Comparison of ENCODE assay signal across 9 cellular contexts in genomic region chr17:17570207-17570797, GRCh38. TPM values are rescaled to one million over a fixed set of nuclear protein-coding genes. Genes with fewer than 3 reads are reported as not detected.
DNase-seq lines count a peak whose midpoint lies in the region; ATAC-seq, FAIRE-seq and TF ChIP-seq lines count a peak whose summit lies in the region.
"Had no signal": no experiment of that assay in that cellular context is flagged by ENCODE, and none has a peak within 500 bp of the region (broad histone marks: within the 10 kb centered on the region; RNA-seq: fewer than 3 reads in every experiment).

No MANE protein-coding gene starts in this region.

- TF ChIP-seq RAD21 in neural cell (conservative IDR thresholded peaks at IDR 0.05) = peak; percentile 78

- H4K20me1 ChIP-seq in neural cell (ENCODE audit: insufficient read depth) = no peaks in the 10 kb centered on the region

- TF ChIP-seq CTCF in GM12874 (IDR thresholded peaks at IDR 0.05; ENCODE audit: insufficient read depth, low read depth, low read length) (0 out of 2 replicates have a peak, but pooled peaks have one; percentile 20), neural cell (IDR thresholded peaks at IDR 0.05; ENCODE audit: poor library complexity, severe bottlenecking) (peak; percentile 68)

- no peaks in the 10 kb centered on the region for H3K9me2 ChIP-seq in neural cell (ENCODE audit: insufficient read depth, low read length)

- no peaks in the 10 kb centered on the region for H3K79me2 ChIP-seq in neural cell (replicated peaks; ENCODE audit: insufficient read depth, low read length)

- peaks cover 43 to 46% of the 10 kb centered on the region in 2 donors for H3K4me1 ChIP-seq in duodenal mucosa (ENCODE audit: control insufficient read depth in 1 of 2, insufficient read depth in 2 of 2, low read length in 2 of 2)

- H3K27me3 ChIP-seq in duodenal mucosa (ENCODE audit: control insufficient read depth in 1 of 2, insufficient read depth in 2 of 2, low read length in 2 of 2) = no peaks in the 10 kb centered on the region
- H3K27me3 ChIP-seq in neural cell (ENCODE audit: insufficient read depth, low read depth, low read length) = no peaks in the 10 kb centered on the region

- H3K9me3 ChIP-seq in duodenal mucosa (ENCODE audit: control insufficient read depth in 1 of 2, low read length in 2 of 2) = no peaks in the 10 kb centered on the region
- no peaks in the 10 kb centered on the region for H3K9me3 ChIP-seq in neural cell (ENCODE audit: low read length)

- DNase-seq in NCI-H524 (lab: John Stamatoyannopoulos, UW) (peak; percentile 75 to 91), GM12892 (ENCODE audit: insufficient read length) (no peak), NCI-H2107 treated with DMSO at 0.1 percent for 48 hours (lab: John Stamatoyannopoulos, UW; ENCODE audit: unreplicated experiment) (no peak)

- H3K36me3 ChIP-seq in duodenal mucosa (ENCODE audit: control insufficient read depth in 1 of 2, insufficient read depth in 2 of 2, low read length in 2 of 2) = no peaks in the 10 kb centered on the region
- no peaks in the 10 kb centered on the region for H3K36me3 ChIP-seq in neural cell (ENCODE audit: insufficient read depth, low read length)

- no peak overlapping the region for H3K4me2 ChIP-seq in neural cell (ENCODE audit: low read length)
- H3K4me2 ChIP-seq: KMS-11 had no signal

- H3F3A ChIP-seq in neural cell (ENCODE audit: insufficient read depth, low read length, poor library complexity, severe bottlenecking) = no peaks in the 10 kb centered on the region

- no peak overlapping the region for H2AFZ ChIP-seq in neural cell (ENCODE audit: low read depth, low read length)

- no peak for TF ChIP-seq EP300 in neural cell (conservative IDR thresholded peaks at IDR 0.05; ENCODE audit: poor library complexity, severe bottlenecking)

- TF ChIP-seq POLR2A in GM12892 (IDR thresholded peaks at IDR 0.05; ENCODE audit: low read depth, low read length) = no peak

- ATAC-seq in HG03175 (IDR thresholded peaks at IDR 0.05; ENCODE audit: unreplicated experiment) (no peak), HG03139 (IDR thresholded peaks at IDR 0.05; ENCODE audit: unreplicated experiment) (no peak)

- H3K4me3 ChIP-seq in duodenal mucosa (ENCODE audit: low read depth in 1 of 2, low read length in 2 of 2) (no peak overlapping the region), neural cell (ENCODE audit: low read length) (no peak overlapping the region)

- FAIRE-seq in GM12892 (lab: Jason Lieb, UNC) = no peak

- H3K27ac ChIP-seq in duodenal mucosa (ENCODE audit: low read depth, low read length) (no peak overlapping the region), neural cell (ENCODE audit: low read length) (no peak overlapping the region)
- H3K27ac ChIP-seq: KMS-11 had no signal

- H3K9ac ChIP-seq in duodenal mucosa (ENCODE audit: low read depth in 1 of 2, low read length in 2 of 2) (peak overlapping the region; percentile 0 to 20), neural cell (ENCODE audit: low read length) (no peak overlapping the region)
- H3K9ac ChIP-seq: KMS-11 had no signal

TF ChIP-seq in neural cell, 6 proteins besides CTCF, POLR2A, EP300 and RAD21:
- TF ChIP-seq SMC3 (conservative IDR thresholded peaks at IDR 0.05; ENCODE audit: poor library complexity) (peak; percentile 79), EZH2 (IDR thresholded peaks at IDR 0.05; ENCODE audit: borderline replicate concordance, insufficient read depth, low read length, poor library complexity, severe bottlenecking) (no peak)

RNA-seq across cellular contexts. Expression of gene PEMT, which starts 21.2 kb away (rescaled TPM):
- polyA plus RNA-seq in neural cell = 64.2 and 71.7 TPM in 2 replicates
- 24.8 and 26.5 TPM in 2 replicates for polyA minus RNA-seq in neural cell
- 8.5 TPM for polyA plus RNA-seq in GM12892 (2012; ENCODE audit: missing spikeins)

Comparison
In these comparisons a context has a peak if more than half of its experiments do, and no peak if none do; other contexts are left out.
1. DNase-seq: peak in NCI-H524 (2 of 2); none in GM12892 (single experiment) and NCI-H2107 treated with DMSO at 0.1 percent for 48 hours (single experiment).